In the genomic region with DNA sequence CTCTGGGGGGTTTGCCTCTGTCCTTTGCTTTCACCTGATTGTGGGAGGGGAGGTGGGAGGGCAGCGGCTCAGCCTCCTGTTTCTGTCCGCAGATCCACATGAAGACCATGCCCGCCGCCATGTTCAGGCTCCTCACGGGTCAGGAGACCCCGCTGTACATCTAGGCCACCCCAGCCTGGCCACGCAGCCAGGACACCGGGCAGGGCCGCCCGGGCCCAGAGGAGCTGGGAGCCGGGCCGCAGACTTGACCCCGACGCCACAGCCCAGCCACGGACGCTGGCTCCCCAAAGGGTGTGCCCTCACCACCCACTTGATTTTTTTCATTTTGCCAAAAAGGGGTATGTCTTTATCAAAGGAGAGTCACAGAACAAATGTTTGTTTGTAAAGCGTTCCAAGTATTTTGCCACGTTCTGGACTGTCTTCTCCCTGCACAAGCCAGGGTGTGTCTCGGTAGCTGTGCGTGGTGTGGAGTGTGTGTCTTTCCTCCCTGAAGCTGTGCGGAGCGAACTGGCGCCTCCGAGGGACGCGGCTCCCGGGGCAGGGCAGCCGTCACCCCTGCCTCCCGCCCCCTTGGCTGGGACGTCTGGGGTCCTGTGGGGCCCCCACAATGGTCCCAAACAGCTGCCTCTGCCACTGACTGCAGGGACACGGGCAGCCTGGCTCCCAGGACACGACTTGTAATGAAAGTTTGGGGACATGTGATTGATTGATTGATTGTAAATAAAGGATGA, we compare ENCODE assay signal across 6 cellular contexts.
"Had no signal": no experiment of that assay in that cellular context is flagged by ENCODE, and none has a peak within 500 bp of the region (broad histone marks: within the 10 kb centered on the region; RNA-seq: fewer than 3 reads in every experiment).

No MANE protein-coding gene starts in this region.

- H3K9me3 ChIP-seq: HAP-1 had no signal

- DNase-seq: GM23248, GOT3, H7 had no signal

- H3K4me1 ChIP-seq: HAP-1 had no signal

- H3K36me3 ChIP-seq: HAP-1 had no signal

- H3K27ac ChIP-seq: GM23248 had no signal

- H3K4me3 ChIP-seq: GM23248, HAP-1 had no signal

- ATAC-seq: HCT116 had no signal

- H3K9ac ChIP-seq: GM23248 had no signal

- FAIRE-seq: HTR-8/SVneo had no signal

- H2AFZ ChIP-seq: GM23248 had no signal
